Comparison of ENCODE assay signal across 7 cellular contexts in genomic region chr7:151038951-151039849, GRCh38. TPM values are rescaled to one million over a fixed set of nuclear protein-coding genes. Genes with fewer than 3 reads are reported as not detected.
DNase-seq lines count a peak whose midpoint lies in the region; ATAC-seq lines count a peak whose summit lies in the region.
"Had no signal": no experiment of that assay in that cellular context is flagged by ENCODE, and none has a peak within 500 bp of the region (broad histone marks: within the 10 kb centered on the region; RNA-seq: fewer than 3 reads in every experiment).

No MANE protein-coding gene starts in this region.

- no peaks in the 10 kb centered on the region for H3K27me3 ChIP-seq in naive thymus-derived CD4-positive, alpha-beta T cell (ENCODE audit: control insufficient read depth in 2 of 2, insufficient read depth in 2 of 2, low read length in 2 of 2)

- no peaks in the 10 kb centered on the region for H3K9me3 Mint-ChIP-seq in naive thymus-derived CD4-positive, alpha-beta T cell

- H3K36me3 Mint-ChIP-seq in naive thymus-derived CD4-positive, alpha-beta T cell, result peaks cover 0 to 12% (median 0%) of the 10 kb centered on the region in 5 donors

- CTCF ChIA-PET in naive thymus-derived CD4-positive, alpha-beta T cell (lab: Charles Lee), result interaction anchor here (1.5 kb wide), 1 partner anchor 21 kb away, joined by 3 read pairs; no protein-coding TSS in a partner anchor

- peak; percentile 81 for ATAC-seq in naive thymus-derived CD4-positive, alpha-beta T cell
- no peak for ATAC-seq in HG03097 (IDR thresholded peaks at IDR 0.05; ENCODE audit: low FRiP score, unreplicated experiment)

- intact Hi-C loops in naive thymus-derived CD4-positive, alpha-beta T cell (cut with micrococcal nuclease), result no loop called here

- DNase-seq in DMS53 treated with DMSO at 0.1 percent for 48 hours (lab: John Stamatoyannopoulos, UW; ENCODE audit: unreplicated experiment) (peak; percentile 70), NOMO-1 treated with DMSO at 0.1 percent for 48 hours (lab: John Stamatoyannopoulos, UW; ENCODE audit: unreplicated experiment) (peak; percentile 29), amniotic epithelial cell (ENCODE audit: low read depth) (peak; percentile 87), DMS153 (lab: John Stamatoyannopoulos, UW) (no peak)
- peak in 1 of 9 donors; percentile 79 for DNase-seq in naive thymus-derived CD4-positive, alpha-beta T cell

- H3K4me3 ChIP-seq in naive thymus-derived CD4-positive, alpha-beta T cell (ENCODE audit: low read length), result no peak overlapping the region

- no peak overlapping the region for H3K4me3 Mint-ChIP-seq in naive thymus-derived CD4-positive, alpha-beta T cell

- H3K36me3 ChIP-seq in naive thymus-derived CD4-positive, alpha-beta T cell (ENCODE audit: control insufficient read depth in 2 of 3, insufficient read depth in 3 of 3, low read length in 3 of 3), result peaks cover 0 to 73% (median 14%) of the 10 kb centered on the region in 3 experiments

- no peak overlapping the region for H3K27ac ChIP-seq in naive thymus-derived CD4-positive, alpha-beta T cell (ENCODE audit: low read depth, low read length)
- H3K27ac ChIP-seq: KMS-11 had no signal

- H3K9me3 ChIP-seq in naive thymus-derived CD4-positive, alpha-beta T cell (ENCODE audit: control insufficient read depth in 2 of 3, low read length in 3 of 3), result no peaks in the 10 kb centered on the region

- no peaks in the 10 kb centered on the region for H3K27me3 Mint-ChIP-seq in naive thymus-derived CD4-positive, alpha-beta T cell

- H3K27ac Mint-ChIP-seq in naive thymus-derived CD4-positive, alpha-beta T cell, result peak overlapping the region in 3 of 9 donors; percentile 10 to 54 (median 46)

- H3K4me1 ChIP-seq in naive thymus-derived CD4-positive, alpha-beta T cell (ENCODE audit: control insufficient read depth in 2 of 2, insufficient read depth in 2 of 2, low read length in 2 of 2), result no peaks in the 10 kb centered on the region

- H3K4me1 Mint-ChIP-seq in naive thymus-derived CD4-positive, alpha-beta T cell, result peaks cover 0 to 11% (median 0%) of the 10 kb centered on the region in 7 donors

- POLR2A ChIA-PET in naive thymus-derived CD4-positive, alpha-beta T cell (lab: Charles Lee), result no interaction called here

RNA-seq across cellular contexts. Expression of gene ASIC3, which starts 9.1 kb away (rescaled TPM):
- total RNA-seq in naive thymus-derived CD4-positive, alpha-beta T cell, result 10 to 100 TPM in 4 of 5 experiments, 1 to 10 TPM in 1; 6.7 to 17.7 (median 13.7) TPM
- not detected for polyA plus RNA-seq in naive thymus-derived CD4-positive, alpha-beta T cell

RNA-seq across cellular contexts. Expression of gene ABCB8, which starts 10.9 kb away (rescaled TPM):
- total RNA-seq in naive thymus-derived CD4-positive, alpha-beta T cell, result 10 to 100 TPM; 59.7 to 88.0 (median 76.6) TPM
- 10 to 100 TPM; 13.8 to 18.6 TPM for polyA plus RNA-seq in naive thymus-derived CD4-positive, alpha-beta T cell

RNA-seq across cellular contexts. Expression of gene ATG9B, which starts 14.9 kb away (rescaled TPM):
- 10 to 100 TPM; 11.3 to 46.6 (median 20.9) TPM for total RNA-seq in naive thymus-derived CD4-positive, alpha-beta T cell
- 10 to 100 TPM; 27.0 to 49.4 TPM for polyA plus RNA-seq in naive thymus-derived CD4-positive, alpha-beta T cell

RNA-seq across cellular contexts. Expression of gene CDK5, which starts 18.5 kb away (rescaled TPM):
- total RNA-seq in naive thymus-derived CD4-positive, alpha-beta T cell, result 10 to 100 TPM in 1 of 5 experiments, 1 to 10 TPM in 4; 4.2 to 20.2 (median 5.6) TPM
- polyA plus RNA-seq in naive thymus-derived CD4-positive, alpha-beta T cell, result 1 to 10 TPM; 7.7 to 9.1 TPM

RNA-seq across cellular contexts. Expression of gene SLC4A2, which starts 20.2 kb away (rescaled TPM):
- total RNA-seq in naive thymus-derived CD4-positive, alpha-beta T cell, result 100 to 1,000 TPM in 1 of 5 experiments, 10 to 100 TPM in 4; 38.7 to 125 (median 65.9) TPM
- polyA plus RNA-seq in naive thymus-derived CD4-positive, alpha-beta T cell, result 10 to 100 TPM in 1 of 2 donors, 1 to 10 TPM in 1; 7.9 to 12.1 TPM
